In the genomic region with DNA sequence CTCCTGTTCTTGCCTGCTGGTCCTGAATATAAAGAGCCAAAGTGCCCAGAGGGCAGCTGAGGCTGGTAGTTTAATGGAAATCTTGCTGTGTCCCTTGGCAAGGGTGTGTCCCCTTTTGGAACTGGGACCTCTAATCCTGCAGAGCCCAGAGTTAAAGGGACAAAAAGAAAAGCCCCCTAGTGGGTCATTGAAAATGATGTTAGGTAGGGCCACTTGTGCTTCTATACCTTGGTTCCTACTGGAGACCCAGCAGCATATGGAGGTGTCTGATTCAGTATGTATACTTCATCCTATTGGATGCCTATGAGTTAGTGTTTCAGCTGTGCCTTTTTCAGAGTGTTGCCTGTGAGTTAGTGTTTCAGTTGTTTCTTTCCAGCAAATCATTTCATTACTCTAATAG, we compare ENCODE assay signal across 32 cellular contexts.
"Had no signal": no experiment of that assay in that cellular context is flagged by ENCODE, and none has a peak within 500 bp of the region (broad histone marks: within the 10 kb centered on the region; RNA-seq: fewer than 3 reads in every experiment).

No MANE protein-coding gene starts in this region.

- H3K4me2 ChIP-seq: KMS-11, PC-9 had no signal

- H2AFZ ChIP-seq: PC-9 had no signal

- H3K4me1 Mint-ChIP-seq: activated CD4-positive, alpha-beta T cell treated with anti-CD3 and anti-CD28 coated beads, Interleukin-2, amount 10 ng/mL, durations not matched to agents 24 days and 14 days; activated naive CD8-positive, alpha-beta T cell treated with anti-CD3 and anti-CD28 coated beads, Interleukin-2, amount 50 U/mL, for 24 hours had no signal

- H3K4me1 ChIP-seq: SJCRH30 had no signal

- H3K27ac ChIP-seq: KMS-11, PC-9, SJCRH30, SK-N-MC, WERI-Rb-1 had no signal

- H3K9me3 ChIP-seq: SJCRH30 had no signal

- H3K27me3 Mint-ChIP-seq: activated CD4-positive, alpha-beta T cell treated with anti-CD3 and anti-CD28 coated beads, Interleukin-2, amount 10 ng/mL, durations not matched to agents 24 days and 14 days; brain had no signal

- H3K27me3 ChIP-seq: SJCRH30 had no signal

- ATAC-seq: activated naive CD8-positive, alpha-beta T cell treated with anti-CD3 and anti-CD28 coated beads, Interleukin-2, amount 50 U/mL, for 24 hours; activated T-cell treated with anti-CD3 and anti-CD28 coated beads, Interleukin-2, amount 50 U/mL, for 4 hours had no signal

- H3K4me3 Mint-ChIP-seq: activated CD4-positive, alpha-beta memory T cell treated with anti-CD3 and anti-CD28 coated beads for 36 hours; activated CD4-positive, alpha-beta T cell treated with anti-CD3 and anti-CD28 coated beads, Interleukin-2, amount 10 ng/mL, durations not matched to agents 24 days and 14 days; activated naive CD4-positive, alpha-beta T cell treated with anti-CD3 and anti-CD28 coated beads for 36 hours; activated naive CD8-positive, alpha-beta T cell; activated naive CD8-positive, alpha-beta T cell treated with anti-CD3 and anti-CD28 coated beads, Interleukin-2, amount 50 U/mL, for 24 hours; activated T-cell treated with anti-CD3 and anti-CD28 coated beads, Interleukin-2, amount 50 U/mL, for 4 hours; activated T-helper 1 cell treated with anti-CD3 and anti-CD28 coated beads, Interleukin-12 subunit alpha, Interleukin-12 subunit beta, Interleukin-2, Interleukin-4 antibody, amounts not matched to agents 30 ng/mL and 10 ng/mL and 1 ng/mL, durations not matched to agents 14 hours and 24 hours and 36 hours; brain had no signal

- H3K27ac Mint-ChIP-seq: activated CD4-positive, alpha-beta memory T cell treated with anti-CD3 and anti-CD28 coated beads for 36 hours; activated CD4-positive, alpha-beta T cell treated with anti-CD3 and anti-CD28 coated beads, Interleukin-2, amount 10 ng/mL, durations not matched to agents 24 days and 14 days; activated naive CD4-positive, alpha-beta T cell treated with anti-CD3 and anti-CD28 coated beads for 36 hours; activated naive CD8-positive, alpha-beta T cell; activated naive CD8-positive, alpha-beta T cell treated with anti-CD3 and anti-CD28 coated beads, Interleukin-2, amount 50 U/mL, for 24 hours; activated T-helper 1 cell treated with anti-CD3 and anti-CD28 coated beads, Interleukin-12 subunit alpha, Interleukin-12 subunit beta, Interleukin-2, Interleukin-4 antibody, amounts not matched to agents 30 ng/mL and 10 ng/mL and 1 ng/mL, durations not matched to agents 14 hours and 24 hours and 36 hours; brain had no signal

- H3K9ac ChIP-seq: KMS-11 had no signal

- H3K36me3 ChIP-seq: SJCRH30, WERI-Rb-1 had no signal

- H3K4me3 ChIP-seq: PC-9, SJCRH30, SK-N-MC had no signal

- DNase-seq: activated CD4-positive, alpha-beta memory T cell treated with anti-CD3 and anti-CD28 coated beads for 36 hours; activated CD4-positive, alpha-beta T cell treated with anti-CD3 and anti-CD28 coated beads, Interleukin-2, amount 10 ng/mL, durations not matched to agents 24 days and 14 days; activated CD8-positive, alpha-beta memory T cell treated with anti-CD3 and anti-CD28 coated beads, Interleukin-2, amount 50 U/mL, for 4 hours; activated gamma-delta T cell treated with Interleukin-2 at 50 U/mL for 16 hours; activated naive CD4-positive, alpha-beta T cell treated with anti-CD3 and anti-CD28 coated beads for 36 hours; activated naive CD8-positive, alpha-beta T cell treated with anti-CD3 and anti-CD28 coated beads, Interleukin-2, amount 50 U/mL, for 24 hours; activated T-cell treated with anti-CD3 and anti-CD28 coated beads for 4 hours; activated T-cell treated with anti-CD3 and anti-CD28 coated beads, Interleukin-2, amount 50 U/mL, for 4 hours; anterior cingulate cortex; central memory CD4-positive, alpha-beta T cell; MM.1S; MV-4-11; NCI-H1092; NCI-H1436 treated with DMSO at 0.1 percent for 48 hours; NCI-H187; NCI-H2029 treated with DMSO at 0.1 percent for 48 hours; NCI-H2107; NCI-H2171; NCI-H2227 treated with DMSO at 0.1 percent for 48 hours; NCI-H524 treated with DMSO at 0.1 percent for 48 hours; NCI-H748 treated with DMSO at 0.1 percent for 48 hours; NK-92 treated with Interleukin-12 subunit alpha and Interleukin-12 subunit beta, amount 100 ng/mL, for 24 hours; Right ventricle myocardium superior; SJCRH30; T1000; WERI-Rb-1 had no signal

- H3K36me3 Mint-ChIP-seq: activated CD4-positive, alpha-beta memory T cell treated with anti-CD3 and anti-CD28 coated beads for 36 hours; activated naive CD8-positive, alpha-beta T cell; brain had no signal

- H3K9me3 Mint-ChIP-seq: activated CD4-positive, alpha-beta T cell treated with anti-CD3 and anti-CD28 coated beads, Interleukin-2, amount 10 ng/mL, durations not matched to agents 24 days and 14 days; activated naive CD8-positive, alpha-beta T cell treated with anti-CD3 and anti-CD28 coated beads, Interleukin-2, amount 50 U/mL, for 24 hours; activated T-cell treated with anti-CD3 and anti-CD28 coated beads, Interleukin-2, amount 50 U/mL, for 4 hours; activated T-helper 1 cell treated with anti-CD3 and anti-CD28 coated beads, Interleukin-12 subunit alpha, Interleukin-12 subunit beta, Interleukin-2, Interleukin-4 antibody, amounts not matched to agents 30 ng/mL and 10 ng/mL and 1 ng/mL, durations not matched to agents 14 hours and 24 hours and 36 hours had no signal
